8 cellular contexts compared by ENCODE assay signal in the genomic region with DNA sequence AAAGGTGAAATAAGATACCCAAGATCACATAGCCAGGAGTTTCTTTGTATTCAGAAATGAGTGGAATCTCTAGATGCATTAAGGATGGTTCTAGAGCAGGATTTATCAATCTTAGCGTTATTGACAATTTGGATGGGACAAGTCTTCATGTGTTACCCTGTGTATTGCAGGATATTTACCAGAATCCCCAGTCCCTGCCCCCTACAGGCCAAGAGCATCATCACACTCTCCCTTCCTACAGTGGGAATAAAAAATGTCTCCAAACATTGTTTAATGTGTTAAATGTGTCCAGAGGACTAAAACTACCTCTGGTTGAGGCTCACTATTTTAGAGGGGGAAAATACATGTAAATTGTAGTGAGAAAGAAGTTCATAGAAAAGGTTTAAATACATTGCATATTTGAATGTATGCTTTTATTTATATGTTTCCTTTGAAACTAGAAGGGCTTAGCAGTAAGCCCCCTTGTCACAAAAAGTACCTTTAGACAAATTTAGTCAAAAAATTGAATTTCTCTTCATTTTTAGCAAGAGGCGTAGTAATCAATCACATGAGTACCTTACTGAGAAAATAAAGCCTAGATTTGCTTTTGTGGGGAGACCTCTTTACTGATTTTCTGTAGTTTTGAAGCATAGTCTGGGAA.
DNase-seq lines count a peak whose midpoint lies in the region; ATAC-seq and TF ChIP-seq lines count a peak whose summit lies in the region.

No MANE protein-coding gene starts in this region.

- CTCF ChIA-PET in PC-3 (lab: Charles Lee), result no interaction called here

- TF ChIP-seq EP300 in transverse colon (IDR thresholded peaks at IDR 0.05; ENCODE audit: low read depth), result no peak

- ATAC-seq in PC-3 (peak; percentile 49; the same call in 1 of the 2 replicates), right lobe of liver (peak; percentile 81 to 86 (median 84)), HG03469 (IDR thresholded peaks at IDR 0.05; ENCODE audit: unreplicated experiment) (no peak)

- H3K27me3 ChIP-seq in H7 (ENCODE audit: control insufficient read depth, insufficient read depth, low read length) (no peaks in the 10 kb centered on the region), PC-3 (ENCODE audit: low read length) (no peaks in the 10 kb centered on the region), right lobe of liver (no peaks in the 10 kb centered on the region), transverse colon (no peaks in the 10 kb centered on the region)

- in situ Hi-C loops in transverse colon (cut with MboI; ENCODE audit: low pct_ligation_motif_present in 1 of 4, low pct_unique_long_range_greater_than_20kb in 1 of 4, low sequenced_read_pairs in 3 of 4), result no loop called here

- no peaks in the 10 kb centered on the region for H3K79me2 ChIP-seq in PC-3 (ENCODE audit: low read length)

- peak; percentile 24 for DNase-seq in DMS53 treated with DMSO at 0.1 percent for 48 hours (lab: John Stamatoyannopoulos, UW; ENCODE audit: unreplicated experiment)
- DNase-seq in H7, result peak; percentile 5
- peak; percentile 61 for DNase-seq in PC-3
- DNase-seq in right lobe of liver, result no peak
- DNase-seq in transverse colon, result peak; percentile 31
- DNase-seq in NCI-H2107 treated with DMSO at 0.1 percent for 48 hours (lab: John Stamatoyannopoulos, UW; ENCODE audit: unreplicated experiment), result no peak

- H3K36me3 Mint-ChIP-seq in brain, result peaks cover 59% of the 10 kb centered on the region

- no peak overlapping the region for H2AFZ ChIP-seq in PC-3 (ENCODE audit: low read length)

- H3K27me3 Mint-ChIP-seq in brain, result no peaks in the 10 kb centered on the region

- no peaks in the 10 kb centered on the region for H3K9me3 Mint-ChIP-seq in brain

- 75% methylated on average over 2 of the region's 2 CpGs for WGBS in right lobe of liver (ENCODE audit: insufficient coverage, low coverage, low lambda C conversion rate, missing lambda C conversion rate)
- 70 to 79% methylated on average over 2 of the region's 2 CpGs for WGBS in transverse colon (ENCODE audit: low coverage in 1 of 2), 2 donors

- no peak overlapping the region for H3K27ac Mint-ChIP-seq in brain

- no TSS peak for BruUV-seq in PC-3 (replicated peaks; lab: Mats Ljungman, UMichigan)

- H3K9me2 ChIP-seq in PC-3 (replicated peaks; ENCODE audit: low read length), result no peaks in the 10 kb centered on the region

- H3F3A ChIP-seq in PC-3 (ENCODE audit: low read length, unreplicated experiment), result no peaks in the 10 kb centered on the region

- no peak overlapping the region for H3K4me3 ChIP-seq in H7 (ENCODE audit: insufficient read depth, low read depth, low read length)
- H3K4me3 ChIP-seq in PC-3 (ENCODE audit: low read length), result no peak overlapping the region
- H3K4me3 ChIP-seq in right lobe of liver, result no peak overlapping the region
- no peak overlapping the region for H3K4me3 ChIP-seq in transverse colon

- H3K9me3 ChIP-seq in PC-3 (ENCODE audit: low read length) (no peaks in the 10 kb centered on the region), right lobe of liver (no peaks in the 10 kb centered on the region), transverse colon (no peaks in the 10 kb centered on the region)

- no peak overlapping the region for H3K27ac ChIP-seq in PC-3 (ENCODE audit: low read length)
- no peak overlapping the region for H3K27ac ChIP-seq in right lobe of liver
- H3K27ac ChIP-seq in transverse colon, result no peak overlapping the region

- no peaks in the 10 kb centered on the region for H3K4me1 ChIP-seq in PC-3 (ENCODE audit: insufficient read depth, low read length)
- no peaks in the 10 kb centered on the region for H3K4me1 ChIP-seq in right lobe of liver
- H3K4me1 ChIP-seq in transverse colon, result no peaks in the 10 kb centered on the region

- no peaks in the 10 kb centered on the region for H4K20me1 ChIP-seq in PC-3 (ENCODE audit: low read length)

- TF ChIP-seq POLR2A in right lobe of liver (IDR thresholded peaks at IDR 0.05) (no peak), transverse colon (IDR thresholded peaks at IDR 0.05) (no peak)

- H3K4me2 ChIP-seq in PC-3 (ENCODE audit: low read length), result no peak overlapping the region

- H3K36me3 ChIP-seq in H7 (replicated peaks; ENCODE audit: control insufficient read depth, insufficient read depth, low read length), result no peaks in the 10 kb centered on the region
- H3K36me3 ChIP-seq in PC-3 (ENCODE audit: low read depth, low read length), result 0 out of 2 replicates have a peak, but pooled peaks cover 5% of the 10 kb centered on the region
- peaks cover 0 to 5% (median 0%) of the 10 kb centered on the region in 4 donors for H3K36me3 ChIP-seq in right lobe of liver
- peaks cover 0 to 7% (median under 1%) of the 10 kb centered on the region in 4 donors for H3K36me3 ChIP-seq in transverse colon

- POLR2A ChIA-PET in PC-3 (lab: Charles Lee; ENCODE audit: unreplicated experiment), result no interaction called here

- peaks cover 14% of the 10 kb centered on the region for H3K4me1 Mint-ChIP-seq in brain

- intact Hi-C loops in PC-3 (cut with micrococcal nuclease) (no loop called here), right lobe of liver (cut with DNase I) (no loop called here), transverse colon (cut with DNase I; ENCODE audit: low total_unique reads) (no loop called here)

- no peak overlapping the region for H3K4me3 Mint-ChIP-seq in brain

- no peak overlapping the region for H3K9ac ChIP-seq in PC-3 (ENCODE audit: low read length)

- TF ChIP-seq CTCF in PC-3 (conservative IDR thresholded peaks at IDR 0.05; ENCODE audit: low read depth, low read length) (peak; percentile 80), brain (conservative IDR thresholded peaks at IDR 0.05) (peak; percentile 21 to 68), right lobe of liver (IDR thresholded peaks at IDR 0.05) (peak; percentile 68 to 79 (median 73)), transverse colon (IDR thresholded peaks at IDR 0.05) (peak; percentile 49 to 75 (median 63))

Comparison
In these comparisons a context has a peak if more than half of its experiments do, and no peak if none do; other contexts are left out.
1. DNase-seq: peak in DMS53 treated with DMSO at 0.1 percent for 48 hours (single experiment), H7 (single experiment), PC-3 (single experiment) and transverse colon (single experiment); none in right lobe of liver (0 of 3) and NCI-H2107 treated with DMSO at 0.1 percent for 48 hours (single experiment).
2. Peak in every context shown above with its lines, with median percentiles within 50 percentile points of each other: CTCF ChIP-seq.